In the genomic region with DNA sequence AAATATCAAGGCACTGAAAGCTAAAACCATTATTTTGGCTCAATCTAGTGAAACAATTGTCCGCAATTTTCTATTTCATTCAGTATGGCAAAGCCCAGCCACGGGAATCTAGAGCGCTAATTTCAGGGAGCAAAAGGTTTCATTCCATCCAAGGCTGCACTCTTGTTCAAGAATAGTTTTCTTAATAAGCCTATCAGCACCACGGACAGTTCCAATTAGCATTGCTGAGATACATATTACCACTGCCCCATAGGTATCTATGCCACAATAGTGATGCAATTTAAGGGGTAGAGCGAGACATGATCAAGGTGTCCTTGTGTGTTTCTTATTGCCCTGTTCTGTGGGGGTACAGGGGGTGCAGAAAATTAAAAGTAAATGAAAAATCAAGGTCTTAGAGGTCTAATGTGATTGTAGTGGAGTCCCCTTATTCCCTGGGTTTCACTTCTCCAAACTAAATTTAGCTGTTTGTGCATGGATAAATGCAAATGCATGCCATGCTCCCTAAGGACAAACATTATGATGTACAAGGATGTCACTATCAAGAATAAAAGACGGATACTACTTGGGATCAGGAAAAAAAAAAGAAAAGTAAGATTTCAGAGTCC, we compare ENCODE assay signal across 9 cellular contexts. TPM values are rescaled to one million over a fixed set of nuclear protein-coding genes. Genes with fewer than 3 reads are reported as not detected.
DNase-seq lines count a peak whose midpoint lies in the region; TF ChIP-seq lines count a peak whose summit lies in the region.
"Had no signal": no experiment of that assay in that cellular context is flagged by ENCODE, and none has a peak within 500 bp of the region (broad histone marks: within the 10 kb centered on the region; RNA-seq: fewer than 3 reads in every experiment).

No MANE protein-coding gene starts in this region.

- H2BK5ac ChIP-seq in neuronal stem cell (ENCODE audit: low read length): no peak overlapping the region

- H2BK12ac ChIP-seq in neuronal stem cell (ENCODE audit: low read length): no peak overlapping the region

- H4K91ac ChIP-seq in neuronal stem cell (ENCODE audit: low read depth, low read length, poor library complexity): no peak overlapping the region

- peak; percentile 18 for DNase-seq in HS-5 (ENCODE audit: low read depth)
- DNase-seq in erythroblast (lab: John Stamatoyannopoulos, UW): peak; percentile 37 to 48
- peak; percentile 69 for DNase-seq in neuronal stem cell (ENCODE audit: low spot score)
- no peak for DNase-seq in SHP77 (lab: John Stamatoyannopoulos, UW)
- no peak for DNase-seq in ovary
- DNase-seq in mesenteric fat pad (ENCODE audit: low spot score): no peak

- H2AK5ac ChIP-seq in neuronal stem cell (ENCODE audit: low read depth, low read length): no peak overlapping the region

- H3K27ac ChIP-seq in neuronal stem cell (replicated peaks; ENCODE audit: low read length): no peak overlapping the region
- H3K27ac ChIP-seq in ovary: no peak overlapping the region
- H3K27ac ChIP-seq: parathyroid adenoma had no signal

- no peak overlapping the region for H3K18ac ChIP-seq in neuronal stem cell (ENCODE audit: low read length)

- H3K4ac ChIP-seq in neuronal stem cell (ENCODE audit: low read length): no peak overlapping the region

- no peak overlapping the region for H3K23ac ChIP-seq in neuronal stem cell (ENCODE audit: low read depth, low read length, poor library complexity)

- H3K14ac ChIP-seq in neuronal stem cell (ENCODE audit: low read length): no peak overlapping the region

- intact Hi-C loops in ovary (cut with DNase I): no loop called here

- no peak for TF ChIP-seq CTCF in ovary (IDR thresholded peaks at IDR 0.05)

- H3K27me3 ChIP-seq in neuronal stem cell (ENCODE audit: control insufficient read depth in 3 of 3, insufficient read depth in 3 of 3, low read depth in 1 of 3, low read length in 3 of 3) (no peaks in the 10 kb centered on the region), ovary (no peaks in the 10 kb centered on the region)

- no peaks in the 10 kb centered on the region for H3K9me3 ChIP-seq in neuronal stem cell (replicated peaks in 1 of 2; ENCODE audit: control insufficient read depth in 2 of 2, insufficient read depth in 1 of 2, low read depth in 1 of 2, low read length in 2 of 2)
- H3K9me3 ChIP-seq in ovary: no peaks in the 10 kb centered on the region

- H3K4me1 ChIP-seq in neuronal stem cell (ENCODE audit: control insufficient read depth in 2 of 2, insufficient read depth in 1 of 2, low read depth in 1 of 2, low read length in 2 of 2): peaks cover 0 to 8% of the 10 kb centered on the region in 2 donors
- H3K4me1 ChIP-seq in ovary (ENCODE audit: insufficient read depth): no peaks in the 10 kb centered on the region
- H3K4me1 ChIP-seq: parathyroid adenoma had no signal

- no peak overlapping the region for H3K9ac ChIP-seq in neuronal stem cell (ENCODE audit: low read depth, low read length, poor library complexity)
- H3K9ac ChIP-seq: parathyroid adenoma had no signal

- H3K79me1 ChIP-seq in neuronal stem cell (ENCODE audit: low read depth, low read length): no peaks in the 10 kb centered on the region

- H3K36me3 ChIP-seq in neuronal stem cell (replicated peaks in 1 of 2; ENCODE audit: control insufficient read depth in 2 of 2, insufficient read depth in 2 of 2, low read length in 2 of 2) (no peaks in the 10 kb centered on the region), ovary (no peaks in the 10 kb centered on the region)

- H3K4me3 ChIP-seq in neuronal stem cell (ENCODE audit: low read length in 2 of 2) (no peak overlapping the region), ovary (no peak overlapping the region)

- WGBS in neuronal stem cell (ENCODE audit: extremely low coverage in 2 of 2, insufficient read length in 2 of 2, insufficient replicate concordance in 1 of 2), 2 donors: no CpG with 5 or more reads among the region's 6 CpGs
- WGBS in ovary, 3 donors: 33 to 42% (median 38%) methylated on average over 6 of the region's 6 CpGs

- no peak overlapping the region for H3K4me2 ChIP-seq in neuronal stem cell (ENCODE audit: insufficient read depth, low read length, poor library complexity, severe bottlenecking)

- TF ChIP-seq POLR2A in erythroblast (IDR thresholded peaks at IDR 0.05; ENCODE audit: low read length) (no peak), ovary (IDR thresholded peaks at IDR 0.05) (no peak)

- TF ChIP-seq EP300 in ovary (IDR thresholded peaks at IDR 0.05): no peak

- H2BK120ac ChIP-seq in neuronal stem cell (ENCODE audit: low read depth, low read length): no peak overlapping the region

- no peak overlapping the region for H2BK15ac ChIP-seq in neuronal stem cell (ENCODE audit: low read length)

- H4K8ac ChIP-seq in neuronal stem cell (ENCODE audit: low read depth, low read length): no peak overlapping the region

- no peak overlapping the region for H2AFZ ChIP-seq in neuronal stem cell (ENCODE audit: low read length)
- H2AFZ ChIP-seq: parathyroid adenoma had no signal

TF ChIP-seq in PFSK-1, 5 proteins besides CTCF, POLR2A, EP300 and RAD21:
- TF ChIP-seq FOXP2 (optimal IDR thresholded peaks at IDR 0.05; ENCODE audit: borderline replicate concordance, extremely low read depth, extremely low read length, insufficient read depth) (no peak), TAF1 (IDR thresholded peaks at IDR 0.05; ENCODE audit: borderline replicate concordance, insufficient read depth, low read length) (no peak), POLR2AphosphoS5 (IDR thresholded peaks at IDR 0.05; ENCODE audit: low read depth, low read length) (no peak), SIN3A (IDR thresholded peaks at IDR 0.05; ENCODE audit: borderline replicate concordance, insufficient read depth, low read length) (no peak)
- TF ChIP-seq, protein P1, sequence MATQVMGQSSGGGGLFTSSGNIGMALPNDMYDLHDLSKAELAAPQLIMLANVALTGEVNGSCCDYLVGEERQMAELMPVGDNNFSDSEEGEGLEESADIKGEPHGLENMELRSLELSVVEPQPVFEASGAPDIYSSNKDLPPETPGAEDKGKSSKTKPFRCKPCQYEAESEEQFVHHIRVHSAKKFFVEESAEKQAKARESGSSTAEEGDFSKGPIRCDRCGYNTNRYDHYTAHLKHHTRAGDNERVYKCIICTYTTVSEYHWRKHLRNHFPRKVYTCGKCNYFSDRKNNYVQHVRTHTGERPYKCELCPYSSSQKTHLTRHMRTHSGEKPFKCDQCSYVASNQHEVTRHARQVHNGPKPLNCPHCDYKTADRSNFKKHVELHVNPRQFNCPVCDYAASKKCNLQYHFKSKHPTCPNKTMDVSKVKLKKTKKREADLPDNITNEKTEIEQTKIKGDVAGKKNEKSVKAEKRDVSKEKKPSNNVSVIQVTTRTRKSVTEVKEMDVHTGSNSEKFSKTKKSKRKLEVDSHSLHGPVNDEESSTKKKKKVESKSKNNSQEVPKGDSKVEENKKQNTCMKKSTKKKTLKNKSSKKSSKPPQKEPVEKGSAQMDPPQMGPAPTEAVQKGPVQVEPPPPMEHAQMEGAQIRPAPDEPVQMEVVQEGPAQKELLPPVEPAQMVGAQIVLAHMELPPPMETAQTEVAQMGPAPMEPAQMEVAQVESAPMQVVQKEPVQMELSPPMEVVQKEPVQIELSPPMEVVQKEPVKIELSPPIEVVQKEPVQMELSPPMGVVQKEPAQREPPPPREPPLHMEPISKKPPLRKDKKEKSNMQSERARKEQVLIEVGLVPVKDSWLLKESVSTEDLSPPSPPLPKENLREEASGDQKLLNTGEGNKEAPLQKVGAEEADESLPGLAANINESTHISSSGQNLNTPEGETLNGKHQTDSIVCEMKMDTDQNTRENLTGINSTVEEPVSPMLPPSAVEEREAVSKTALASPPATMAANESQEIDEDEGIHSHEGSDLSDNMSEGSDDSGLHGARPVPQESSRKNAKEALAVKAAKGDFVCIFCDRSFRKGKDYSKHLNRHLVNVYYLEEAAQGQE (IDR thresholded peaks at IDR 0.05; ENCODE audit: insufficient read depth in 1 of 2, low read depth in 2 of 2, low read length in 2 of 2): peak; percentile 88 to 96

RNA-seq across cellular contexts. Expression of a gene that starts 45.5 kb away (rescaled TPM):
- polyA plus RNA-seq in PFSK-1 (2012; ENCODE audit: insufficient read length, low read depth): 2.5 TPM
- 17.7 TPM for polyA plus RNA-seq in neuronal stem cell (2013, experiment 1 of 2)
- polyA plus RNA-seq in neuronal stem cell (2013, experiment 2 of 2): 17.8 TPM
- total RNA-seq in ovary: 10 to 100 TPM in 4 of 7 donors, 1 to 10 TPM in 3; 1.3 to 42.6 (median 10.8) TPM
- 10 to 100 TPM in 1 of 2 donors, 1 to 10 TPM in 1; 2.4 to 28.2 TPM for polyA plus RNA-seq in ovary
- total RNA-seq in mesenteric fat pad: 59.8 TPM
- total RNA-seq: activated T-helper 1 cell treated with anti-CD3 and anti-CD28 coated beads, Interleukin-12 subunit alpha, Interleukin-12 subunit beta, Interleukin-2, Interleukin-4 antibody, amounts not matched to agents 30 ng/mL and 10 ng/mL and 1 ng/mL, durations not matched to agents 14 hours and 24 hours and 36 hours had no signal

Comparison
In these comparisons a context has a peak if more than half of its experiments do, and no peak if none do; other contexts are left out.
1. DNase-seq: peak in HS-5 (single experiment), erythroblast (2 of 2) and neuronal stem cell (single experiment); none in SHP77 (0 of 2), ovary (0 of 5) and mesenteric fat pad (single experiment).